In genomic region chr4:21733894-21734630, GRCh38 we compare ENCODE assay signal across 18 cellular contexts.
"Had no signal": no experiment of that assay in that cellular context is flagged by ENCODE, and none has a peak within 500 bp of the region (broad histone marks: within the 10 kb centered on the region; RNA-seq: fewer than 3 reads in every experiment).

No MANE protein-coding gene starts in this region.

- H3K4me1 ChIP-seq: SJSA1 had no signal

- H3K9me3 ChIP-seq: SJSA1 had no signal

- DNase-seq: KBM-7, MV-4-11, NCI-H1092, NCI-H1105 treated with DMSO at 0.1 percent for 48 hours, NCI-H1417 treated with DMSO at 0.1 percent for 48 hours, NCI-H146, NCI-H1694 treated with DMSO at 0.1 percent for 48 hours, NCI-H1930, NCI-H2081, NCI-H2107, NCI-H2227 treated with DMSO at 0.1 percent for 48 hours, NCI-H69, NCI-H774, Right ventricle myocardium superior, RPMI8226, SIG-M5 had no signal

- H3K27ac ChIP-seq: HL-60, SJSA1 had no signal

- H3K27me3 ChIP-seq: SJSA1 had no signal

- H3K4me3 ChIP-seq: SJSA1 had no signal

- H3K36me3 ChIP-seq: SJSA1 had no signal
